ENCODE assay signal across 13 cellular contexts in the genomic region with DNA sequence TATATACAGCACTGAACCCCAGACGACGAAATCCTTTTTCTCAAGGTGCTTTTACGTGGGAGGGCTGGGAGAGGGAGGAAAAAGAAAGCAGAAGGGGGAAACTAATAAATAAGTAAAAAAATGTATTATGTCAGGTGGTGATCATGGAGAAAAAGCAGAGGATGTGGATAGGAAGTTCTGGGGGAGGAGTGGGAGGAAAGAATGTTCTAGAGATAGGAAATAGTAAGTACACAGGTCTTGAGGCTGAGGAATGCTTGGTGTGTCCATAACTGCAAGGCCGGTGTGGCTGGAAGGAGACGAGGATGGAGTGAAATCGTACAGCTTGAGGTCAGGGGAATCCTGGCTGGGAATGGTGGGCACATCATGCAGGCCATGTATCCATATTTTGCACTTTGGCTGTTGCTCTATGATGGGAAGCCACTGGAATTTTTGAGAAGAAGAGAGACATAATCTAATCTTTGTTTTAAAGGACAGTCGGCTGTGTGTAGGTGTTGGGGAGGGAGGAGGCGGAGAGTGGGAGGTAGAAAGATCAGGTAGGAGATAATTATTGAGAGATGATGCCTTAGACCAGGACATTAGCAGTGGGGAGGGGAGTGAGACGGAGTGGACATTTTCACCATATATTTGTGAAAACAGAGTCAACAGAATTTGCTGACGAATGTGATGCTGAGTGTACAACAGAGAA. TPM values are rescaled to one million over a fixed set of nuclear protein-coding genes. Genes with fewer than 3 reads are reported as not detected.
DNase-seq lines count a peak whose midpoint lies in the region; ATAC-seq and TF ChIP-seq lines count a peak whose summit lies in the region.
"Had no signal": no experiment of that assay in that cellular context is flagged by ENCODE, and none has a peak within 500 bp of the region (broad histone marks: within the 10 kb centered on the region; RNA-seq: fewer than 3 reads in every experiment).

No MANE protein-coding gene starts in this region.

- DNase-seq in CD8-positive, alpha-beta memory T cell: no peak
- peak; percentile 11 for DNase-seq in SK-N-DZ (ENCODE audit: low spot score)
- no peak for DNase-seq in central memory CD8-positive, alpha-beta T cell (ENCODE audit: low spot score in 2 of 2)
- DNase-seq in nephron progenitor cell: no peak
- no peak for DNase-seq in NCI-H2081 treated with DMSO at 0.1 percent for 48 hours (lab: John Stamatoyannopoulos, UW)
- no peak for DNase-seq in stimulated activated naive CD4-positive, alpha-beta T cell treated with Interleukin-2 at 50 U/mL for 16 hours (lab: John Stamatoyannopoulos, UW)
- DNase-seq: activated CD4-positive, alpha-beta T cell treated with anti-CD3 and anti-CD28 coated beads, Interleukin-2, amount 50 U/mL, for 48 hours; activated gamma-delta T cell; effector memory CD4-positive, alpha-beta T cell; left lung; NCI-H187; stimulated activated CD4-positive, alpha-beta T cell treated with anti-CD3 and anti-CD28 coated beads, Interleukin-15, amount 100 ng/mL, for 24 hours had no signal

- peaks cover 14 to 52% of the 10 kb centered on the region in 2 donors for H3K27me3 Mint-ChIP-seq in CD8-positive, alpha-beta memory T cell
- peaks cover 35% of the 10 kb centered on the region for H3K27me3 Mint-ChIP-seq in central memory CD8-positive, alpha-beta T cell
- peaks cover 21% of the 10 kb centered on the region for H3K27me3 Mint-ChIP-seq in nephron progenitor cell (ENCODE audit: low read depth, poor library complexity)

- H3K27me3 ChIP-seq in CD8-positive, alpha-beta memory T cell (ENCODE audit: insufficient read depth, low read length, poor library complexity, severe bottlenecking): no peaks in the 10 kb centered on the region

- H3K9me3 ChIP-seq in CD8-positive, alpha-beta memory T cell (ENCODE audit: low read length): no peaks in the 10 kb centered on the region
- H3K9me3 ChIP-seq: left lung had no signal

- no peaks in the 10 kb centered on the region for H3K36me3 ChIP-seq in CD8-positive, alpha-beta memory T cell (ENCODE audit: insufficient read depth, low read length)
- H3K36me3 ChIP-seq: left lung had no signal

- peaks cover 6% of the 10 kb centered on the region for H3K4me1 ChIP-seq in CD8-positive, alpha-beta memory T cell (ENCODE audit: insufficient read depth, low read length)

- H3K4me3 Mint-ChIP-seq in CD8-positive, alpha-beta memory T cell: peak overlapping the region in 5 of 7 donors; percentile 13 to 64 (median 35)
- peak overlapping the region; percentile 49 for H3K4me3 Mint-ChIP-seq in central memory CD8-positive, alpha-beta T cell
- peak overlapping the region; percentile 83 for H3K4me3 Mint-ChIP-seq in nephron progenitor cell

- H3K9me3 Mint-ChIP-seq in CD8-positive, alpha-beta memory T cell: peaks cover 0 to 5% (median 0%) of the 10 kb centered on the region in 5 donors
- H3K9me3 Mint-ChIP-seq in central memory CD8-positive, alpha-beta T cell: no peaks in the 10 kb centered on the region
- no peaks in the 10 kb centered on the region for H3K9me3 Mint-ChIP-seq in nephron progenitor cell

- no peak overlapping the region for H3K27ac ChIP-seq in CD8-positive, alpha-beta memory T cell (ENCODE audit: low read depth, low read length)
- H3K27ac ChIP-seq: left lung had no signal

- H3K4me1 Mint-ChIP-seq in CD8-positive, alpha-beta memory T cell: peaks cover 15 to 27% (median 18%) of the 10 kb centered on the region in 3 donors
- H3K4me1 Mint-ChIP-seq in central memory CD8-positive, alpha-beta T cell: peaks cover 14% of the 10 kb centered on the region
- H3K4me1 Mint-ChIP-seq in nephron progenitor cell: peaks cover 18% of the 10 kb centered on the region

- POLR2A ChIA-PET in CD8-positive, alpha-beta memory T cell (lab: Charles Lee): no interaction called here

- CTCF ChIA-PET in CD8-positive, alpha-beta memory T cell (lab: Charles Lee): no interaction called here

- H3K4me3 ChIP-seq in CD8-positive, alpha-beta memory T cell (ENCODE audit: low read length): no peak overlapping the region

- ATAC-seq in central memory CD8-positive, alpha-beta T cell (replicated peaks; ENCODE audit: extremely low read depth, poor library complexity, severe bottlenecking): no peak
- ATAC-seq in GM18502 (IDR thresholded peaks at IDR 0.05; ENCODE audit: poor library complexity, unreplicated experiment): no peak

- peaks cover 0 to 1% (median 0%) of the 10 kb centered on the region in 3 donors for H3K36me3 Mint-ChIP-seq in CD8-positive, alpha-beta memory T cell
- H3K36me3 Mint-ChIP-seq in central memory CD8-positive, alpha-beta T cell (ENCODE audit: insufficient read depth): peaks cover 2% of the 10 kb centered on the region
- H3K36me3 Mint-ChIP-seq in nephron progenitor cell (ENCODE audit: low read depth): no peaks in the 10 kb centered on the region

- no peak overlapping the region for H3K27ac Mint-ChIP-seq in CD8-positive, alpha-beta memory T cell
- no peak overlapping the region for H3K27ac Mint-ChIP-seq in central memory CD8-positive, alpha-beta T cell (ENCODE audit: low read depth)
- H3K27ac Mint-ChIP-seq in nephron progenitor cell: peak overlapping the region; percentile 70

- TF ChIP-seq CTCF in nephron progenitor cell (IDR thresholded peaks at IDR 0.05): no peak

RNA-seq across cellular contexts. Expression of a gene that starts 1.8 kb away (rescaled TPM):
- total RNA-seq in CD8-positive, alpha-beta memory T cell: under 1 TPM; 0.86 to 0.92 TPM
- polyA plus RNA-seq in CD8-positive, alpha-beta memory T cell: 8.0 TPM
- 89.2 and 101 TPM in 2 replicates for polyA plus RNA-seq in SK-N-DZ (2014; cell fraction: cytosol; rRNA removed)
- 39.1 and 72.9 TPM in 2 replicates for polyA plus RNA-seq in SK-N-DZ (2014; cell fraction: nucleus; rRNA removed)
